Comparison of ENCODE assay signal across 1 cellular context in the genomic region with DNA sequence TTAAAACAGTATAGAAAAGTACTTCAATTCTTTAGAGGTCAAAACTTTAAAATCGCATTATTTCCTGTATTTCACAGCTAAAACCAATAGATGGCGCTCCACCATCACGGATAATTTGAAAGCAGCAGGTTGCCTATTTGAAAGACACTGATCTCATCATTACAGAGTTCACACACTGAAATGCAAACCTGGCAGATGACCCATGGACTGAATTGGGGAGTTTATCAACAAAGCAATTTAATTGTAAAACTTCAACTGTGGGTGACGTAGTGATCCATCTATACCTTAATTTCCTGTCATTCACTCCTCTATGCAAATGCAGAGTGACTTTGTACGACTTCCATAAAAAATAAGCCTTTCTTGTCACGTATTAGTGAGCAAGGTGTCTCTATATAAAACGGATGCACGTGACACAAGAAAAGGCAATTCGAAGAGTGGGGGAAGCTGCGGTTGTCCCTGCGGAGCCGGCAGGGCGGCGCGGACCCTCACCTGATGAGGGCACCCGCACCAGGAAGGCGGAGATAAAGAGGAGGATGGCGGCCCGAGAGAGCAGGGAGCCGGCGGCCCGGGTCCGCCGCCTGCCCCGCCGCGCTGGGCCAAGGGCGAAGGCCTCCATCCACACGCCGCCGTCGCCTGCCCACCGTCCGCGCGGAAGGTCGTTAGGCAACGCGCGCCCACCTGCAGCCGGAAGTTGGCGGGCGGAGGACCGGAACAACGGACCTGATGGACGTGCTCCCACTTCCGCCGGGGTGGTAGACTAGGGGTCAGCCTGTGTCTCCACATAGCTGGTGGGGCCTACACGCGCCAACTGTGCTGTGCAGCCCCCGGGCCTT.
TF ChIP-seq lines count a peak whose summit lies in the region.

A gene with protein sequence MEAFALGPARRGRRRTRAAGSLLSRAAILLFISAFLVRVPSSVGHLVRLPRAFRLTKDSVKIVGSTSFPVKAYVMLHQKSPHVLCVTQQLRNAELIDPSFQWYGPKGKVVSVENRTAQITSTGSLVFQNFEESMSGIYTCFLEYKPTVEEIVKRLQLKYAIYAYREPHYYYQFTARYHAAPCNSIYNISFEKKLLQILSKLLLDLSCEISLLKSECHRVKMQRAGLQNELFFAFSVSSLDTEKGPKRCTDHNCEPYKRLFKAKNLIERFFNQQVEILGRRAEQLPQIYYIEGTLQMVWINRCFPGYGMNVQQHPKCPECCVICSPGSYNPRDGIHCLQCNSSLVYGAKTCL (minus strand): TSS at position 668 of the 833 bp plus-strand sequence. CDS start 52 bp downstream, at position 616.

TF ChIP-seq in K562, 482 proteins besides CTCF, POLR2A, EP300 and RAD21 (continued from another document):
- no peak for TF ChIP-seq CHD4 (IDR thresholded peaks at IDR 0.05; ENCODE audit: insufficient read depth, insufficient replicate concordance, low read depth, low read length, poor library complexity, severe bottlenecking)
- no peak for TF ChIP-seq RAD51 (IDR thresholded peaks at IDR 0.05; ENCODE audit: borderline replicate concordance, low read depth)
- no peak for TF ChIP-seq LCOR (CRISPR knock-in tag; IDR thresholded peaks at IDR 0.05)
- TF ChIP-seq ZFP1 (CRISPR knock-in tag; IDR thresholded peaks at IDR 0.05) = no peak
- no peak for TF ChIP-seq SAFB (IDR thresholded peaks at IDR 0.05; ENCODE audit: borderline replicate concordance, low read depth, low read length)
- no peak for TF ChIP-seq BRCA1 (IDR thresholded peaks at IDR 0.05)
- no peak for TF ChIP-seq BRCA1 (CRISPR knock-in tag; IDR thresholded peaks at IDR 0.05)
